In genomic region chr16:78122774-78123315, GRCh38 we compare ENCODE assay signal across 8 cellular contexts. TPM values are rescaled to one million over a fixed set of nuclear protein-coding genes. Genes with fewer than 3 reads are reported as not detected.
DNase-seq lines count a peak whose midpoint lies in the region; ATAC-seq, FAIRE-seq and TF ChIP-seq lines count a peak whose summit lies in the region.

No MANE protein-coding gene starts in this region.

- H3K79me2 ChIP-seq in endothelial cell of umbilical vein (ENCODE audit: control insufficient read depth, insufficient read depth, low read length): no peaks in the 10 kb centered on the region

- no peak for TF ChIP-seq POLR2A in A549 (IDR thresholded peaks at IDR 0.05; ENCODE audit: low read length)
- no peak for TF ChIP-seq POLR2A in endothelial cell of umbilical vein (IDR thresholded peaks at IDR 0.05; ENCODE audit: low read depth, low read length)

- intact Hi-C loops in endothelial cell of umbilical vein (cut with micrococcal nuclease): loop anchor here (1.0 to 2.0 kb wide), 2 partner anchors 112 to 314 kb away; no protein-coding TSS in a partner anchor
- intact Hi-C loops in mucosa of descending colon (cut with DNase I, micrococcal nuclease): loop anchor here in 1 of 2 donors (2.0 kb wide), 1 partner anchor 112 kb away; no protein-coding TSS in a partner anchor

- no peaks in the 10 kb centered on the region for H3K9me1 ChIP-seq in endothelial cell of umbilical vein (replicated peaks; ENCODE audit: control insufficient read depth, extremely low read depth, insufficient read depth, low read length)

- TF ChIP-seq CTCF in A549 (IDR thresholded peaks at IDR 0.05) (peak; percentile 68), endothelial cell of umbilical vein (IDR thresholded peaks at IDR 0.05; ENCODE audit: extremely low read depth in 1 of 2, insufficient read depth in 1 of 2, low read depth in 1 of 2, low read length in 2 of 2) (peak in 1 of 2 donors; percentile 8), mucosa of descending colon (IDR thresholded peaks at IDR 0.05) (no peak)

- peak; percentile 71 to 82 for TF ChIP-seq RAD21 in A549 (conservative IDR thresholded peaks at IDR 0.05 in 1 of 2, IDR thresholded peaks at IDR 0.05 in 1 of 2)

- no peak overlapping the region for H3K4me3 ChIP-seq in A549
- H3K4me3 ChIP-seq in endothelial cell of umbilical vein (replicated peaks in 1 of 3; ENCODE audit: insufficient read depth in 1 of 3, low read depth in 1 of 3, low read length in 3 of 3): peak overlapping the region in 1 of 3 experiments; percentile 28
- no peak overlapping the region for H3K4me3 ChIP-seq in mucosa of descending colon

- CTCF ChIA-PET in A549 (lab: Yijun Ruan, JAX): interaction anchor here (0.6 to 2.6 kb wide), 8 partner anchors 9 to 766 kb away, joined by 3 to 15 read pairs (median 3); no protein-coding TSS in a partner anchor
- CTCF ChIA-PET in T-cell (lab: Charles Lee): interaction anchor here in 1 of 2 donors (1.0 kb wide), 1 partner anchor 1479 kb away, joined by 3 read pairs; no protein-coding TSS in a partner anchor
- CTCF ChIA-PET in endothelial cell of umbilical vein (lab: Charles Lee): interaction anchor here (0.9 to 1.4 kb wide), 4 partner anchors 14 to 1479 kb away, joined by 3 to 10 read pairs (median 6); no protein-coding TSS in a partner anchor

- no peaks in the 10 kb centered on the region for H3K27me3 Mint-ChIP-seq in T-cell

- peak; percentile 81 to 88; a peak in 5 of 6 replicates for ATAC-seq in A549
- peak; percentile 82 for ATAC-seq in HG02610 (IDR thresholded peaks at IDR 0.05; ENCODE audit: unreplicated experiment)
- peak; percentile 58 to 75 (median 62) for ATAC-seq in T-cell (replicated peaks in 1 of 4)
- peak; percentile 76 for ATAC-seq in mucosa of descending colon

- peak overlapping the region; percentile 68 for H2AFZ ChIP-seq in endothelial cell of umbilical vein (ENCODE audit: low read depth, low read length)

- POLR2A ChIA-PET in A549 (lab: Yijun Ruan, JAX) (no interaction called here), T-cell (lab: Charles Lee) (no interaction called here), endothelial cell of umbilical vein (lab: Charles Lee) (no interaction called here)

- no peaks in the 10 kb centered on the region for H3K4me1 ChIP-seq in A549
- no peaks in the 10 kb centered on the region for H3K4me1 ChIP-seq in endothelial cell of umbilical vein (ENCODE audit: control insufficient read depth, extremely low read depth, insufficient read depth, low read length)
- no peaks in the 10 kb centered on the region for H3K4me1 ChIP-seq in mucosa of descending colon (ENCODE audit: low read depth)

- no peaks in the 10 kb centered on the region for H3K9me3 Mint-ChIP-seq in T-cell

- FAIRE-seq in A549 (lab: Jason Lieb, UNC): no peak
- peak; percentile 81 for FAIRE-seq in endothelial cell of umbilical vein (lab: Jason Lieb, UNC)

- H3K4me3 Mint-ChIP-seq in T-cell: no peak overlapping the region

- TF ChIP-seq EP300 in A549 (IDR thresholded peaks at IDR 0.05): no peak

- no TSS peak for BruUV-seq in endothelial cell of umbilical vein (replicated peaks; lab: Mats Ljungman, UMichigan)

- H3K27me3 ChIP-seq in endothelial cell of umbilical vein (ENCODE audit: control insufficient read depth in 2 of 2, insufficient read depth in 2 of 2, low read length in 2 of 2): no peaks in the 10 kb centered on the region

- H3K36me3 ChIP-seq in endothelial cell of umbilical vein (ENCODE audit: control insufficient read depth in 2 of 2, extremely low read depth in 1 of 2, insufficient read depth in 2 of 2, low read length in 2 of 2) (no peaks in the 10 kb centered on the region), mucosa of descending colon (ENCODE audit: low read depth) (no peaks in the 10 kb centered on the region)

- DNase-seq in A549 (ENCODE audit: low read depth in 1 of 2, low spot score in 1 of 2) (peak; percentile 32 to 46), GM04504 (ENCODE audit: low read depth) (peak; percentile 22), NCI-H1105 treated with DMSO at 0.1 percent for 48 hours (lab: John Stamatoyannopoulos, UW) (peak; percentile 91), T-cell (peak in 2 of 34 experiments; percentile 5 to 6), endothelial cell of umbilical vein (ENCODE audit: low read depth, low spot score) (peak; percentile 79), mucosa of descending colon (no peak)
- no peak for DNase-seq in stimulated activated CD4-positive, alpha-beta T cell treated with anti-CD3 and anti-CD28 coated beads, Interleukin-2, amount 100 ng/mL, for 24 hours

- H3K27ac ChIP-seq in A549 (no peak overlapping the region), endothelial cell of umbilical vein (ENCODE audit: insufficient read depth, low read depth, low read length) (peak overlapping the region; percentile 18)

- H3K9ac ChIP-seq in endothelial cell of umbilical vein (replicated peaks; ENCODE audit: extremely low read depth, insufficient read depth, low read length): peak overlapping the region; percentile 51

- peaks cover 3 to 6% (median 3%) of the 10 kb centered on the region in 3 donors for H3K4me1 Mint-ChIP-seq in T-cell

- H3K4me2 ChIP-seq in A549 (no peak overlapping the region), endothelial cell of umbilical vein (ENCODE audit: insufficient read depth, low read length) (peak overlapping the region; percentile 36)

- H3K9me3 ChIP-seq in A549: no peaks in the 10 kb centered on the region
- no peaks in the 10 kb centered on the region for H3K9me3 ChIP-seq in endothelial cell of umbilical vein (replicated peaks; ENCODE audit: control insufficient read depth, insufficient read depth, low read length)
- H3K9me3 ChIP-seq in mucosa of descending colon: no peaks in the 10 kb centered on the region

- under 1% methylated on average over 4 of the region's 4 CpGs for WGBS in A549 (ENCODE audit: missing lambda C conversion rate)

- peaks cover 20% of the 10 kb centered on the region for H3K36me3 Mint-ChIP-seq in T-cell

- no peaks in the 10 kb centered on the region for H4K20me1 ChIP-seq in endothelial cell of umbilical vein (replicated peaks; ENCODE audit: control insufficient read depth, extremely low read depth, insufficient read depth, low read length)

- peak overlapping the region in 1 of 2 donors; percentile 81 for H3K27ac Mint-ChIP-seq in T-cell

- dilution Hi-C loops in endothelial cell of umbilical vein (cut with MboI; ENCODE audit: extremely low pct_ligation_motif_present, low sequenced_read_pairs): no loop called here

TF ChIP-seq in A549, 52 proteins besides CTCF, POLR2A, EP300 and RAD21:
- no peak for TF ChIP-seq HOXB13 (CRISPR knock-in tag; IDR thresholded peaks at IDR 0.05; ENCODE audit: low read depth)
- TF ChIP-seq SMC3 (IDR thresholded peaks at IDR 0.05): peak; percentile 66
- no peak for TF ChIP-seq KDM5A (IDR thresholded peaks at IDR 0.05)

TF ChIP-seq in endothelial cell of umbilical vein, 7 proteins besides CTCF, POLR2A, EP300 and RAD21:
- TF ChIP-seq EZH2 (IDR thresholded peaks at IDR 0.05; ENCODE audit: borderline replicate concordance, low read depth, low read length, severe bottlenecking) (no peak), GATA2 (IDR thresholded peaks at IDR 0.05; ENCODE audit: insufficient read depth, insufficient read length, low read depth, low read length) (no peak), FOS (IDR thresholded peaks at IDR 0.05; ENCODE audit: borderline replicate concordance, insufficient read depth, low read length) (no peak), MYC (IDR thresholded peaks at IDR 0.05; ENCODE audit: low read depth, low read length) (no peak), POLR2AphosphoS5 (IDR thresholded peaks at IDR 0.05; ENCODE audit: insufficient read depth, low read depth, low read length) (no peak), JUN (IDR thresholded peaks at IDR 0.05; ENCODE audit: borderline replicate concordance, insufficient read depth, insufficient read length, low read depth) (no peak)
- TF ChIP-seq, protein P1, sequence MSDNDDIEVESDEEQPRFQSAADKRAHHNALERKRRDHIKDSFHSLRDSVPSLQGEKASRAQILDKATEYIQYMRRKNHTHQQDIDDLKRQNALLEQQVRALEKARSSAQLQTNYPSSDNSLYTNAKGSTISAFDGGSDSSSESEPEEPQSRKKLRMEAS (IDR thresholded peaks at IDR 0.05; ENCODE audit: insufficient read depth, insufficient read length): no peak

RNA-seq across cellular contexts. Expression of gene WWOX, which starts 23.4 kb away (rescaled TPM):
- polyA plus RNA-seq in A549 (2011; rRNA removed) (12.9 and 16.0 TPM in 2 replicates), A549 (2017; fragmentation: RNase III; extraction: RNeasy Plus Mini Kit Qiagen cat#74134 plus additional on column Dnase treatment) (17.2 to 18.3 TPM (median 17.5 TPM) in 3 replicates), endothelial cell of umbilical vein (4.4 and 6.2 TPM in 2 replicates)
- polyA plus RNA-seq in A549 (2012; cell fraction: cytosol; rRNA removed): 12.2 and 13.7 TPM in 2 replicates
- 6.6 and 13.1 TPM in 2 replicates for polyA plus RNA-seq in A549 (2012; cell fraction: nucleus; rRNA removed)
- polyA minus RNA-seq in A549 (2011; rRNA and poly(A)+ RNA removed): 16.0 and 23.9 TPM in 2 replicates
- total RNA-seq in T-cell (10 to 100 TPM; 21.2 to 26.0 (median 22.6) TPM), endothelial cell of umbilical vein (12.0 and 12.5 TPM in 2 replicates), mucosa of descending colon (10 to 100 TPM; 11.7 to 18.0 (median 13.8) TPM)
- 5.9 and 6.5 TPM in 2 replicates for polyA plus RNA-seq in endothelial cell of umbilical vein (2011; cell fraction: cytosol; rRNA removed)
- polyA plus RNA-seq in endothelial cell of umbilical vein (2011; cell fraction: nucleus; rRNA removed): 9.3 and 13.0 TPM in 2 replicates
- polyA plus RNA-seq in endothelial cell of umbilical vein (2012): 6.5 and 7.7 TPM in 2 replicates
- polyA minus RNA-seq in endothelial cell of umbilical vein: 9.1 and 12.0 TPM in 2 replicates
- 9.8 TPM for polyA minus RNA-seq in endothelial cell of umbilical vein (2011; cell fraction: cytosol; rRNA and poly(A)+ RNA removed)
- polyA minus RNA-seq in endothelial cell of umbilical vein (2011; cell fraction: nucleus; rRNA and poly(A)+ RNA removed): 15.2 and 25.7 TPM in 2 replicates

Comparison
In these comparisons a context has a peak if more than half of its experiments do, and no peak if none do; other contexts are left out.
1. DNase-seq: peak in A549 (2 of 2), GM04504 (single experiment), NCI-H1105 treated with DMSO at 0.1 percent for 48 hours (single experiment) and endothelial cell of umbilical vein (single experiment); none in mucosa of descending colon (0 of 3) and stimulated activated CD4-positive, alpha-beta T cell treated with anti-CD3 and anti-CD28 coated beads, Interleukin-2, amount 100 ng/mL, for 24 hours (0 of 2).
2. Peak in every context shown above with its lines, with median percentiles within 50 percentile points of each other: ATAC-seq.